ENCODE assay signal across 21 cellular contexts in the genomic region with DNA sequence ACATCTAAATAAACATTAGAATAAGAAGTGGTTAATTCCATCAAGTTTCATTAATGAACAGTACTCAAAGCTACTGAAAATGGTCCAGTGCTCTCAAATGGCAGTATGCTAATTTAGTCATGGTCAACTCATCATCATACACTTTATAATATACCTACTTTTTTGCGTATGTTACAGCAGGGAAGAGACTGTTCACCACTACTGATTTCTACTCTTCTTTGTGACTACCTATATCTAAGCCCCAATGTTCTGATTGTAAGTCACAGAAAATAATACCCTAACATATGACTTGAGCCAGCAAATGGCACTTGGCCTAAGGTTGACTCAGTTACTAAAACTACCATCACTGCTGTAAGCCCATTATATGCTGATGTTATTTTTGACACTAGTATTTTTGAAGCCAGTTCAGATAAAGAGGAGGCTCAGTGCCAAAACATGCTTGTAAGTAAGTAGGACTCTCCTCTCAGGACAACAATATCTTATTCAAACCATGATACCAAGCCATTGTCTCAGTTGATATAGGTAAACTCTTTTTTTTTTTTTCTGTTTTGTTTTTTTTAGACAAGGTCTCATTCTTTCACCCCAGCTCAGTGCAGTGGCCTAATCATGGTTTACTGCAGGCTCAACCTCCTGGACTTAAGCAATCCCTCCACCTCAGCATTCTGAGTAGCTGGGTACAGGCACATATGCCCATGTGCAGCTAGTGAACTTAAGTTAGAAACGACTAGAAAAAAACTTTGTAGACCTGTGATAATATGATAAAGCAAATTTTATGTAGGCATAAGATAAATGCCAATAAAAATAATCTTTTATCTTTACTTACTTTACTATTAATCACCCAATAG.
"Had no signal": no experiment of that assay in that cellular context is flagged by ENCODE, and none has a peak within 500 bp of the region (broad histone marks: within the 10 kb centered on the region; RNA-seq: fewer than 3 reads in every experiment).

No MANE protein-coding gene starts in this region.

- ATAC-seq: gastroesophageal sphincter; left colon; naive thymus-derived CD8-positive, alpha-beta T cell; stimulated activated memory B cell treated with anti-CD40 and anti-IgM and Interleukin-4, amounts not matched to agents 10 μg/mL and 1 μg/mL and 100 μg/mL, for 72 hours; stimulated activated naive CD8-positive, alpha-beta T cell treated with anti-CD3 and anti-CD28 coated beads, Interleukin-15, Interleukin-2, amounts not matched to agents 100 U/mL and 50 U/mL, for 24 hours had no signal

- H3K4me1 ChIP-seq: gastroesophageal sphincter, prostate gland, right lobe of liver, tibial nerve, upper lobe of left lung had no signal

- DNase-seq: central memory CD4-positive, alpha-beta T cell; dorsolateral prefrontal cortex; effector CD4-positive, alpha-beta T cell; hypothalamus; immature natural killer cell; kidney glomerular epithelial cell; left colon; mucosa of descending colon; naive thymus-derived CD8-positive, alpha-beta T cell; nephron progenitor cell; nucleus accumbens; stimulated activated CD4-positive, alpha-beta T cell treated with anti-CD3 and anti-CD28 coated beads, Interleukin-4, amount 100 ng/mL, for 4 hours; stimulated activated naive CD8-positive, alpha-beta T cell treated with anti-CD3 and anti-CD28 coated beads, Interleukin-15, Interleukin-2, amounts not matched to agents 100 U/mL and 50 U/mL, for 24 hours; upper lobe of left lung had no signal

- H3K27me3 ChIP-seq: dorsolateral prefrontal cortex, gastroesophageal sphincter, right lobe of liver, tibial nerve, upper lobe of left lung had no signal

- H3K4me3 ChIP-seq: dorsolateral prefrontal cortex, gastroesophageal sphincter, lung, mucosa of descending colon, prostate gland, right lobe of liver, thoracic aorta, tibial nerve, upper lobe of left lung had no signal

- H3K9me3 ChIP-seq: mucosa of descending colon, prostate gland, right lobe of liver, thoracic aorta, upper lobe of left lung had no signal

- H3K36me3 ChIP-seq: gastroesophageal sphincter, prostate gland, right lobe of liver, thoracic aorta, tibial nerve, upper lobe of left lung had no signal

- H3K27ac ChIP-seq: dorsolateral prefrontal cortex, gastroesophageal sphincter, prostate gland, right lobe of liver, thoracic aorta, tibial nerve, upper lobe of left lung had no signal
